Comparison of ENCODE assay signal across 7 cellular contexts in genomic region chr7:127541548-127541947, GRCh38.
"Had no signal": no experiment of that assay in that cellular context is flagged by ENCODE, and none has a peak within 500 bp of the region (broad histone marks: within the 10 kb centered on the region; RNA-seq: fewer than 3 reads in every experiment).

No MANE protein-coding gene starts in this region.

- FAIRE-seq: HepG2, HTR-8/SVneo had no signal

- ATAC-seq: HepG2 had no signal

- H3K27ac ChIP-seq: HL-60, KMS-11 had no signal

- DNase-seq: IMR-90, KBM-7, KG1 had no signal

- H3K4me2 ChIP-seq: KMS-11 had no signal

- H3K9ac ChIP-seq: KMS-11 had no signal
